14 cellular contexts compared by ENCODE assay signal in genomic region chr13:29505511-29505910, GRCh38.
DNase-seq lines count a peak whose midpoint lies in the region; ATAC-seq lines count a peak whose summit lies in the region.
"Had no signal": no experiment of that assay in that cellular context is flagged by ENCODE, and none has a peak within 500 bp of the region (broad histone marks: within the 10 kb centered on the region; RNA-seq: fewer than 3 reads in every experiment).

No MANE protein-coding gene starts in this region.

- H3K27ac Mint-ChIP-seq in activated T-cell treated with anti-CD3 and anti-CD28 coated beads, Interleukin-2, amount 50 U/mL, for 24 hours = peak overlapping the region; percentile 23
- H3K27ac Mint-ChIP-seq in stimulated activated naive CD8-positive, alpha-beta T cell treated with anti-CD3 and anti-CD28 coated beads, Interleukin-15, Interleukin-2, amounts not matched to agents 100 ng/mL and 50 ng/mL, for 24 hours = peak overlapping the region; percentile 45
- H3K27ac Mint-ChIP-seq in immature natural killer cell = no peak overlapping the region

- H3K27me3 Mint-ChIP-seq in activated T-cell treated with anti-CD3 and anti-CD28 coated beads, Interleukin-2, amount 50 U/mL, for 24 hours = peaks cover 30% of the 10 kb centered on the region
- peaks cover 20% of the 10 kb centered on the region for H3K27me3 Mint-ChIP-seq in stimulated activated naive CD8-positive, alpha-beta T cell treated with anti-CD3 and anti-CD28 coated beads, Interleukin-15, Interleukin-2, amounts not matched to agents 100 ng/mL and 50 ng/mL, for 24 hours
- H3K27me3 Mint-ChIP-seq in immature natural killer cell (ENCODE audit: low read depth in 3 of 3) = peaks cover 0 to 6% (median 3%) of the 10 kb centered on the region in 3 donors

- peaks cover 25% of the 10 kb centered on the region for H3K36me3 Mint-ChIP-seq in activated T-cell treated with anti-CD3 and anti-CD28 coated beads, Interleukin-2, amount 50 U/mL, for 24 hours (ENCODE audit: low read depth)
- H3K36me3 Mint-ChIP-seq in stimulated activated naive CD8-positive, alpha-beta T cell treated with anti-CD3 and anti-CD28 coated beads, Interleukin-15, Interleukin-2, amounts not matched to agents 100 ng/mL and 50 ng/mL, for 24 hours (ENCODE audit: low read depth) = peaks cover 6% of the 10 kb centered on the region
- no peaks in the 10 kb centered on the region for H3K36me3 Mint-ChIP-seq in immature natural killer cell
- H3K36me3 Mint-ChIP-seq: CD4-positive, alpha-beta memory T cell had no signal

- no peak for DNase-seq in activated T-cell treated with anti-CD3 and anti-CD28 coated beads, Interleukin-2, amount 50 U/mL, for 24 hours
- DNase-seq in activated T-cell treated with anti-CD3 and anti-CD28 coated beads for 4 hours = no peak
- DNase-seq in stimulated activated naive CD8-positive, alpha-beta T cell treated with anti-CD3 and anti-CD28 coated beads, Interleukin-15, Interleukin-2, amounts not matched to agents 100 U/mL and 50 U/mL, for 24 hours = no peak
- DNase-seq in myocyte (ENCODE audit: low read depth) = peak; percentile 65
- DNase-seq in immature natural killer cell = no peak
- DNase-seq: 8988T; Calu3; CD4-positive, alpha-beta memory T cell; GOT3; H9 had no signal

- ATAC-seq in stimulated activated naive CD8-positive, alpha-beta T cell treated with anti-CD3 and anti-CD28 coated beads, Interleukin-15, Interleukin-2, amounts not matched to agents 100 U/mL and 50 U/mL, for 24 hours = no peak
- ATAC-seq in GM21390 (IDR thresholded peaks at IDR 0.05; ENCODE audit: unreplicated experiment) = no peak
- ATAC-seq in GM18867 (IDR thresholded peaks at IDR 0.05; ENCODE audit: unreplicated experiment) = no peak

- peaks cover 2% of the 10 kb centered on the region for H3K4me1 Mint-ChIP-seq in activated T-cell treated with anti-CD3 and anti-CD28 coated beads, Interleukin-2, amount 50 U/mL, for 24 hours (ENCODE audit: low read depth)
- no peaks in the 10 kb centered on the region for H3K4me1 Mint-ChIP-seq in stimulated activated naive CD8-positive, alpha-beta T cell treated with anti-CD3 and anti-CD28 coated beads, Interleukin-15, Interleukin-2, amounts not matched to agents 100 ng/mL and 50 ng/mL, for 24 hours (ENCODE audit: low read depth)
- peaks cover 5 to 11% of the 10 kb centered on the region in 2 donors for H3K4me1 Mint-ChIP-seq in immature natural killer cell

- no peak overlapping the region for H3K4me3 Mint-ChIP-seq in activated T-cell treated with anti-CD3 and anti-CD28 coated beads, Interleukin-2, amount 50 U/mL, for 24 hours
- no peak overlapping the region for H3K4me3 Mint-ChIP-seq in stimulated activated naive CD8-positive, alpha-beta T cell treated with anti-CD3 and anti-CD28 coated beads, Interleukin-15, Interleukin-2, amounts not matched to agents 100 ng/mL and 50 ng/mL, for 24 hours
- H3K4me3 Mint-ChIP-seq in immature natural killer cell = no peak overlapping the region
- H3K4me3 Mint-ChIP-seq: CD14-positive monocyte, H9 had no signal

- H3K9me3 Mint-ChIP-seq in activated T-cell treated with anti-CD3 and anti-CD28 coated beads, Interleukin-2, amount 50 U/mL, for 24 hours = no peaks in the 10 kb centered on the region
- H3K9me3 Mint-ChIP-seq in stimulated activated naive CD8-positive, alpha-beta T cell treated with anti-CD3 and anti-CD28 coated beads, Interleukin-15, Interleukin-2, amounts not matched to agents 100 ng/mL and 50 ng/mL, for 24 hours = no peaks in the 10 kb centered on the region
- H3K9me3 Mint-ChIP-seq in immature natural killer cell = no peaks in the 10 kb centered on the region
- H3K9me3 Mint-ChIP-seq: CD14-positive monocyte; CD4-positive, alpha-beta memory T cell; H9 had no signal

Comparison
In these comparisons a context has a peak if more than half of its experiments do, and no peak if none do; other contexts are left out.
1. H3K27ac Mint-ChIP-seq: peak in activated T-cell treated with anti-CD3 and anti-CD28 coated beads, Interleukin-2, amount 50 U/mL, for 24 hours (single experiment) and stimulated activated naive CD8-positive, alpha-beta T cell treated with anti-CD3 and anti-CD28 coated beads, Interleukin-15, Interleukin-2, amounts not matched to agents 100 ng/mL and 50 ng/mL, for 24 hours (single experiment); none in immature natural killer cell (0 of 6).